In the genomic region with DNA sequence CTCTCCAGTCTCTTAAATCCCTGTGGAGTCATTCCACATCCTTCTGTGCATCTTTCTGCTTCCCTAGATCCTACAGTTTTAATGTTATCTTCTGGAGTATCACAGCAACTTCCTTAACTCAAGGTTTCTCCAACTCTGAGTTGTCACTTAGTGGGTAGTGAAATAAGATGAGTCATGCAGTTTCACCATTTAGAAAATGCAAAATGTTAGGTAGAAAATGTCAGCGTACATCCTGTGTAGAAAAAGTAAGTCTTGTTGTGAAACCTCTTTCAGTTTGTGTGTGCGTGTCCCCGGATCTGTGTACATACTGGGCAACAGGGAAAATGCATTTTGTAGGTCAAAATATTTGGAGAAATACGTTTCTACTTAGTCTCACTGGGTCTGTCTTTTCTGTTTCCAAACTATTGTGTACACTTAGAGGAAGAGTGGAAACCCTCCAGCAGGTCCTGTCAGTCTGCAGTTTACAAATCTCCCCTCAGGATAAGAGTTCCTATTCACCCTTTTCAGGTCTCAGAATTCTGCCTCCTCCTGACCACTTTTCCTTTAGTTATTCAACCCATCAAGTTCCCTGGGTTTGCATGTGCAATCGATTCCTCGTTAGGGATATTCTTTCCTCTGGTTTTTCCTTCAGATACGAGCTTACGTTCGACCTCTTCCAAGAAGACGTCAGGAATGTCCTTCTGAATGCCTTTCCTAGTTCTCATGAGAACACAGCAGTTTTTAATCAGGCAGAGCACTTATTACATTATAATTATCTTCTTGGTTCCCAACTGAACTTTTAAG, we compare ENCODE assay signal across 8 cellular contexts.
DNase-seq lines count a peak whose midpoint lies in the region; ATAC-seq and TF ChIP-seq lines count a peak whose summit lies in the region.

No MANE protein-coding gene starts in this region.

- H2AFZ ChIP-seq in GM23338 (no peak overlapping the region), KMS-11 (ENCODE audit: low read depth) (peak overlapping the region; percentile 74)

- 6 to 11% (median 6%) methylated on average over 10 of the region's 10 CpGs for WGBS in psoas muscle, 3 donors

- peak overlapping the region; percentile 98 for H3K27ac ChIP-seq in GM23338 (ENCODE audit: low read depth)
- H3K27ac ChIP-seq in KMS-11: peak overlapping the region; percentile 31; the same call in 1 of the 2 replicates
- peak overlapping the region; percentile 88 for H3K27ac ChIP-seq in psoas muscle

- peak overlapping the region; percentile 43; the same call in 1 of the 2 replicates for H3K9ac ChIP-seq in KMS-11

- no peaks in the 10 kb centered on the region; the same call in 2 of the 3 replicates for H3K9me3 Mint-ChIP-seq in GM23338
- H3K9me3 Mint-ChIP-seq in activated CD4-positive, alpha-beta T cell treated with anti-CD3 and anti-CD28 coated beads, Interleukin-2, amount 10 ng/mL, durations not matched to agents 24 days and 14 days: peaks cover 3% of the 10 kb centered on the region

- no peaks in the 10 kb centered on the region; the same call in 2 of the 3 replicates for H3K36me3 Mint-ChIP-seq in GM23338 (ENCODE audit: low read depth)
- H3K36me3 Mint-ChIP-seq in activated CD4-positive, alpha-beta T cell treated with anti-CD3 and anti-CD28 coated beads, Interleukin-2, amount 10 ng/mL, durations not matched to agents 24 days and 14 days (ENCODE audit: low read depth): peaks cover 11% of the 10 kb centered on the region

- H4K20me1 ChIP-seq in GM23338 (replicated peaks; ENCODE audit: insufficient read depth) (no peaks in the 10 kb centered on the region), KMS-11 (ENCODE audit: insufficient read depth) (no peaks in the 10 kb centered on the region)

- H3K9me2 ChIP-seq in GM23338 (ENCODE audit: insufficient read depth): no peaks in the 10 kb centered on the region

- H3K79me2 ChIP-seq in GM23338 (replicated peaks; ENCODE audit: insufficient read depth): peaks cover 36% of the 10 kb centered on the region
- no peaks in the 10 kb centered on the region for H3K79me2 ChIP-seq in KMS-11 (ENCODE audit: insufficient read depth, low read depth)

- peak overlapping the region; percentile 70 for H3K4me3 ChIP-seq in GM23338
- H3K4me3 ChIP-seq in KMS-11 (IDR thresholded peaks at IDR 0.05; ENCODE audit: insufficient read depth, low read depth, low read length): no peak overlapping the region
- peak overlapping the region; percentile 62 for H3K4me3 ChIP-seq in psoas muscle

- H3K9me3 ChIP-seq in psoas muscle: no peaks in the 10 kb centered on the region

- peaks cover 13% of the 10 kb centered on the region for H3K27me3 Mint-ChIP-seq in GM23338 (ENCODE audit: insufficient read depth, low read depth, poor library complexity)
- no peaks in the 10 kb centered on the region for H3K27me3 Mint-ChIP-seq in activated CD4-positive, alpha-beta T cell treated with anti-CD3 and anti-CD28 coated beads, Interleukin-2, amount 10 ng/mL, durations not matched to agents 24 days and 14 days

- peaks cover 26% of the 10 kb centered on the region for H3K4me1 Mint-ChIP-seq in GM23338
- peaks cover 20% of the 10 kb centered on the region for H3K4me1 Mint-ChIP-seq in activated CD4-positive, alpha-beta T cell treated with anti-CD3 and anti-CD28 coated beads, Interleukin-2, amount 10 ng/mL, durations not matched to agents 24 days and 14 days

- no peaks in the 10 kb centered on the region for H3K27me3 ChIP-seq in GM23338 (ENCODE audit: insufficient read depth)
- no peaks in the 10 kb centered on the region for H3K27me3 ChIP-seq in KMS-11 (ENCODE audit: insufficient read depth, low read depth)
- peaks cover 0 to 37% (median 3%) of the 10 kb centered on the region in 3 donors for H3K27me3 ChIP-seq in psoas muscle (ENCODE audit: insufficient read depth in 3 of 3, low read length in 2 of 3)

- H3F3A ChIP-seq in GM23338 (replicated peaks; ENCODE audit: low read depth): peaks cover 11% of the 10 kb centered on the region

- H3K4me3 Mint-ChIP-seq in GM23338: no peak overlapping the region
- no peak overlapping the region for H3K4me3 Mint-ChIP-seq in activated CD4-positive, alpha-beta T cell treated with anti-CD3 and anti-CD28 coated beads, Interleukin-2, amount 10 ng/mL, durations not matched to agents 24 days and 14 days

- peaks cover 26% of the 10 kb centered on the region for H3K4me1 ChIP-seq in GM23338 (ENCODE audit: insufficient read depth)
- peaks cover 32% of the 10 kb centered on the region for H3K4me1 ChIP-seq in KMS-11 (ENCODE audit: low read depth, poor library complexity, severe bottlenecking)
- H3K4me1 ChIP-seq in psoas muscle: peaks cover 35% of the 10 kb centered on the region

- no peak for TF ChIP-seq CTCF in GM23338 (conservative IDR thresholded peaks at IDR 0.05; ENCODE audit: low read depth in 2 of 2)
- TF ChIP-seq CTCF in KMS-11 (conservative IDR thresholded peaks at IDR 0.05; ENCODE audit: low read depth, low read length): no peak
- TF ChIP-seq CTCF in psoas muscle (IDR thresholded peaks at IDR 0.05): no peak

- no peak overlapping the region for H3K27ac Mint-ChIP-seq in GM23338
- no peak overlapping the region for H3K27ac Mint-ChIP-seq in activated CD4-positive, alpha-beta T cell treated with anti-CD3 and anti-CD28 coated beads, Interleukin-2, amount 10 ng/mL, durations not matched to agents 24 days and 14 days

- intact Hi-C loops in activated CD4-positive, alpha-beta T cell treated with anti-CD3 and anti-CD28 coated beads, Interleukin-2, amount 10 ng/mL, durations not matched to agents 24 days and 14 days (cut with micrococcal nuclease): loop anchor here (1.0 to 10.0 kb wide), 7 partner anchors 19 to 960 kb away; a partner anchor contains a TSS
- intact Hi-C loops in psoas muscle (cut with DNase I): no loop called here

- peak; percentile 42 for DNase-seq in DMS 273 (lab: John Stamatoyannopoulos, UW; ENCODE audit: unreplicated experiment)
- DNase-seq in DMS 273 treated with DMSO at 0.1 percent for 48 hours (lab: John Stamatoyannopoulos, UW): no peak
- DNase-seq in GM23338 (ENCODE audit: low spot score): peak; percentile 54
- DNase-seq in activated CD4-positive, alpha-beta T cell treated with anti-CD3 and anti-CD28 coated beads, Interleukin-2, amount 10 ng/mL, durations not matched to agents 24 days and 14 days: peak; percentile 82
- DNase-seq in glomerular endothelial cell (ENCODE audit: extremely low read depth, low read depth, low spot score): peak; percentile 77
- no peak for DNase-seq in psoas muscle
- DNase-seq in effector CD8-positive, alpha-beta T cell (lab: John Stamatoyannopoulos, UW): no peak

- H3K36me3 ChIP-seq in GM23338 (ENCODE audit: insufficient read depth) (peaks cover 4% of the 10 kb centered on the region; the same call in 1 of the 2 replicates), KMS-11 (ENCODE audit: insufficient read depth) (no peaks in the 10 kb centered on the region), psoas muscle (ENCODE audit: insufficient read depth in 1 of 2, low read depth in 1 of 2) (no peaks in the 10 kb centered on the region)

- ATAC-seq in GM23338 (no peak), psoas muscle (peak; percentile 42 to 66 (median 64))

- peak overlapping the region; percentile 75 for H3K4me2 ChIP-seq in GM23338
- peak overlapping the region; percentile 59 for H3K4me2 ChIP-seq in KMS-11

TF ChIP-seq in GM23338, 12 proteins besides CTCF, POLR2A, EP300 and RAD21 (continues in another document):
- TF ChIP-seq POLR2AphosphoS5 (IDR thresholded peaks at IDR 0.05; ENCODE audit: low read depth): peak; percentile 28; the same call in 1 of the 2 replicates

Comparison
In these comparisons a context has a peak if more than half of its experiments do, and no peak if none do; other contexts are left out.
1. DNase-seq: peak in DMS 273 (single experiment), GM23338 (single experiment), activated CD4-positive, alpha-beta T cell treated with anti-CD3 and anti-CD28 coated beads, Interleukin-2, amount 10 ng/mL, durations not matched to agents 24 days and 14 days (single experiment) and glomerular endothelial cell (single experiment); none in DMS 273 treated with DMSO at 0.1 percent for 48 hours (single experiment), psoas muscle (0 of 2) and effector CD8-positive, alpha-beta T cell (single experiment).
2. H3K27ac ChIP-seq: peak in every context shown above with its lines; median percentile 98 in GM23338; 88 in psoas muscle; 31 in KMS-11.